Comparison of ENCODE assay signal across 1 cellular context in genomic region chr7:99090811-99091582, GRCh38.
TF ChIP-seq lines count a peak whose summit lies in the region.

No MANE protein-coding gene starts in this region.

TF ChIP-seq in GM12878, 131 proteins besides CTCF, POLR2A, EP300 and RAD21:
- peak; percentile 71 for TF ChIP-seq ZBTB40 (IDR thresholded peaks at IDR 0.05; ENCODE audit: borderline replicate concordance)
- TF ChIP-seq HCFC1 (IDR thresholded peaks at IDR 0.05; ENCODE audit: low read length), result no peak
- no peak for TF ChIP-seq CREB1 (IDR thresholded peaks at IDR 0.05; ENCODE audit: low read depth)
- TF ChIP-seq, protein P1, sequence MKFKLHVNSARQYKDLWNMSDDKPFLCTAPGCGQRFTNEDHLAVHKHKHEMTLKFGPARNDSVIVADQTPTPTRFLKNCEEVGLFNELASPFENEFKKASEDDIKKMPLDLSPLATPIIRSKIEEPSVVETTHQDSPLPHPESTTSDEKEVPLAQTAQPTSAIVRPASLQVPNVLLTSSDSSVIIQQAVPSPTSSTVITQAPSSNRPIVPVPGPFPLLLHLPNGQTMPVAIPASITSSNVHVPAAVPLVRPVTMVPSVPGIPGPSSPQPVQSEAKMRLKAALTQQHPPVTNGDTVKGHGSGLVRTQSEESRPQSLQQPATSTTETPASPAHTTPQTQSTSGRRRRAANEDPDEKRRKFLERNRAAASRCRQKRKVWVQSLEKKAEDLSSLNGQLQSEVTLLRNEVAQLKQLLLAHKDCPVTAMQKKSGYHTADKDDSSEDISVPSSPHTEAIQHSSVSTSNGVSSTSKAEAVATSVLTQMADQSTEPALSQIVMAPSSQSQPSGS (IDR thresholded peaks at IDR 0.05; ENCODE audit: low read length), result no peak
- TF ChIP-seq, protein P2, sequence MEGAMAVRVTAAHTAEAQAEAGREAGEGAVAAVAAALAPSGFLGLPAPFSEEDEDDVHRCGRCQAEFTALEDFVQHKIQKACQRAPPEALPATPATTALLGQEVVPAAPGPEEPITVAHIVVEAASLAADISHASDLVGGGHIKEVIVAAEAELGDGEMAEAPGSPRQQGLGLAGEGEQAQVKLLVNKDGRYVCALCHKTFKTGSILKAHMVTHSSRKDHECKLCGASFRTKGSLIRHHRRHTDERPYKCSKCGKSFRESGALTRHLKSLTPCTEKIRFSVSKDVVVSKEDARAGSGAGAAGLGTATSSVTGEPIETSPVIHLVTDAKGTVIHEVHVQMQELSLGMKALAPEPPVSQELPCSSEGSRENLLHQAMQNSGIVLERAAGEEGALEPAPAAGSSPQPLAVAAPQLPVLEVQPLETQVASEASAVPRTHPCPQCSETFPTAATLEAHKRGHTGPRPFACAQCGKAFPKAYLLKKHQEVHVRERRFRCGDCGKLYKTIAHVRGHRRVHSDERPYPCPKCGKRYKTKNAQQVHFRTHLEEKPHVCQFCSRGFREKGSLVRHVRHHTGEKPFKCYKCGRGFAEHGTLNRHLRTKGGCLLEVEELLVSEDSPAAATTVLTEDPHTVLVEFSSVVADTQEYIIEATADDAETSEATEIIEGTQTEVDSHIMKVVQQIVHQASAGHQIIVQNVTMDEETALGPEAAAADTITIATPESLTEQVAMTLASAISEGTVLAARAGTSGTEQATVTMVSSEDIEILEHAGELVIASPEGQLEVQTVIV (IDR thresholded peaks at IDR 0.05; ENCODE audit: borderline replicate concordance, partially characterized antibody), result no peak
- no peak for TF ChIP-seq SKIL (IDR thresholded peaks at IDR 0.05; ENCODE audit: low read depth, poor library complexity, severe bottlenecking)
- TF ChIP-seq SMAD1 (IDR thresholded peaks at IDR 0.05; ENCODE audit: low read depth, partially characterized antibody), result no peak
- TF ChIP-seq, protein P3, sequence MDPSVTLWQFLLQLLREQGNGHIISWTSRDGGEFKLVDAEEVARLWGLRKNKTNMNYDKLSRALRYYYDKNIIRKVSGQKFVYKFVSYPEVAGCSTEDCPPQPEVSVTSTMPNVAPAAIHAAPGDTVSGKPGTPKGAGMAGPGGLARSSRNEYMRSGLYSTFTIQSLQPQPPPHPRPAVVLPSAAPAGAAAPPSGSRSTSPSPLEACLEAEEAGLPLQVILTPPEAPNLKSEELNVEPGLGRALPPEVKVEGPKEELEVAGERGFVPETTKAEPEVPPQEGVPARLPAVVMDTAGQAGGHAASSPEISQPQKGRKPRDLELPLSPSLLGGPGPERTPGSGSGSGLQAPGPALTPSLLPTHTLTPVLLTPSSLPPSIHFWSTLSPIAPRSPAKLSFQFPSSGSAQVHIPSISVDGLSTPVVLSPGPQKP (IDR thresholded peaks at IDR 0.05; ENCODE audit: low read depth, low read length), result no peak
